ENCODE assay signal across 18 cellular contexts in genomic region chr5:38422622-38423021, GRCh38.
"Had no signal": no experiment of that assay in that cellular context is flagged by ENCODE, and none has a peak within 500 bp of the region (broad histone marks: within the 10 kb centered on the region; RNA-seq: fewer than 3 reads in every experiment).

No MANE protein-coding gene starts in this region.

- H3K36me3 ChIP-seq: gastroesophageal sphincter, right atrium auricular region, sigmoid colon, suprapubic skin, thyroid gland, uterus had no signal

- H3K27me3 ChIP-seq: gastroesophageal sphincter, hepatocyte, right atrium auricular region, sigmoid colon, thyroid gland, uterus had no signal

- ATAC-seq: esophagus mucosa; gastroesophageal sphincter; left cardiac atrium; left ventricle myocardium superior; naive thymus-derived CD8-positive, alpha-beta T cell; stimulated activated naive CD8-positive, alpha-beta T cell treated with anti-CD3 and anti-CD28 coated beads, Interleukin-15, Interleukin-2, amounts not matched to agents 100 U/mL and 50 U/mL, for 24 hours had no signal

- H3K4me1 ChIP-seq: gastroesophageal sphincter, right atrium auricular region, sigmoid colon, suprapubic skin, thyroid gland, uterus had no signal

- H3K4me2 ChIP-seq: hepatocyte had no signal

- H2AFZ ChIP-seq: hepatocyte had no signal

- DNase-seq: effector memory CD4-positive, alpha-beta T cell; head of caudate nucleus; kidney; left cardiac atrium; left ventricle myocardium superior; naive thymus-derived CD8-positive, alpha-beta T cell; posterior cingulate gyrus; sigmoid colon; small intestine; stimulated activated CD4-positive, alpha-beta T cell treated with anti-CD3 and anti-CD28 coated beads, Interleukin-2, amount 100 ng/mL, for 48 hours; stimulated activated naive CD8-positive, alpha-beta T cell treated with anti-CD3 and anti-CD28 coated beads, Interleukin-15, Interleukin-2, amounts not matched to agents 100 U/mL and 50 U/mL, for 24 hours; thyroid gland; uterus had no signal

- H3K4me3 ChIP-seq: gastroesophageal sphincter, hepatocyte, right atrium auricular region, sigmoid colon, suprapubic skin, thyroid gland, uterus had no signal

- H3K79me2 ChIP-seq: hepatocyte had no signal

- H3K27ac ChIP-seq: gastroesophageal sphincter, hepatocyte, right atrium auricular region, sigmoid colon, suprapubic skin, thyroid gland, uterus had no signal

- H3K9me3 ChIP-seq: gastroesophageal sphincter, right atrium auricular region, sigmoid colon, suprapubic skin, thyroid gland, uterus had no signal
